In the genomic region with DNA sequence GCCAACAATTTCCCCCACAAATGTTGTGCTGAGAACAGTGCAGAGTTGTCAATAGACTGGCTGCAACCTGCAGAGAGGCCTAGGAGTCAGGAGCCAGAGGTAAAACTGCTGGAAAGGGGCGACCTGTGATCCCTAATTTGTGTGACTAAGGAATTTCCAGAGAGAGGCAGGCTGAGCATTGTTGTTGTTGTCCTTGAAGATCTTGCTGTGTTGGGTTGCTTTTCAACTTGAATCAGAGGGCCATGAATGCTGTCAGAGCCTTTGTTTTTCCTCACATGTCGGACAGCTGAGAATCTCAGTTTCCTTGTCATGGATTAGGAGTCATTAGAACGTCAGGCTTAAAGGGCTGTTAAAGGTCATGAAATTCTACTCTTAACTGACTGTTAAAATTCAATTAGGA, we compare ENCODE assay signal across 2 cellular contexts.
A peak's percentile ranks its signal among the peaks of the same experiment; 100 is the strongest.
TF ChIP-seq lines count a peak whose summit lies in the region.

No MANE protein-coding gene starts in this region.

TF ChIP-seq in GM23338, 12 proteins besides CTCF, POLR2A, EP300 and RAD21:
- TF ChIP-seq ZNF462 (CRISPR knock-in tag; IDR thresholded peaks at IDR 0.05) (0 out of 2 replicates have a peak, but pooled peaks have one; percentile 43), STAT1 (IDR thresholded peaks at IDR 0.05; ENCODE audit: unreplicated experiment) (no peak), CREB1 (CRISPR knock-in tag; IDR thresholded peaks at IDR 0.05; ENCODE audit: low read depth) (peak; percentile 51; the same call in 1 of the 2 replicates), JUNB (IDR thresholded peaks at IDR 0.05; ENCODE audit: unreplicated experiment) (no peak)

TF ChIP-seq in SK-N-SH, 30 proteins besides CTCF, POLR2A, EP300 and RAD21 (continued from another document):
- TF ChIP-seq ELF1 (IDR thresholded peaks at IDR 0.05): no peak
- TF ChIP-seq RFX5 (IDR thresholded peaks at IDR 0.05; ENCODE audit: low read length): no peak
TF ChIP-seq in SK-N-SH: peak in this region for 0.
